In the genomic region with DNA sequence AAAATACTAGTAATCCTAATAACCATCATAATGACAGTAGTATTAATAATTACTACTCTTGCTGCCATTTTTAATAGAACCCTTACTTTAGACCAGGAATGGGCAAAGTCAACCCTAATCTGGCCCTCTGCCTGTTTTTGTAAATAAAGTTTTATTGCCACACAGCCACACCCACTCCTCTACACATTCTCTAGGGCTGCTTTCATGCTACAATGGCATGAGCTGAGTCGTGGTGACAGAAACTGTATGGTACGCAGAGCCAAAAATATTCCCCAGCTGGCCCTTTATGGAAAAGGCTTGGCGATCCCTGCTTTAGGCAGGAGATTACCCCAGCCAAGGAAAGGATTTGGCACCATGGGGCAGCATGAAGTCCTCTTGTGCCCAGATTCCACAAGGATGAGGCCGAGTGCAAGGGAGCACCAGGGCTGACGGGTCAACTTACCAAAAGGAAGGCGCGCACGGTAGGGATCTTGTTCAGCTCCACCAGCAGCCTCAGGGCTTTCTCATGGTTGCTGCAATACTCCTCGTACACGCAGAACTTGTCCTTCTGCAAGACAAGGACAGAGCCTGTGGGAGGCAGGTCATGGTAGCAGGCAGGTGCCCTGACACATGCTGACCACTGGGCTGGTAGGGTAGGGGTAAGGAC, we compare ENCODE assay signal across 1 cellular context.
TF ChIP-seq lines count a peak whose summit lies in the region.

No MANE protein-coding gene starts in this region.

TF ChIP-seq in H1, 55 proteins besides CTCF, POLR2A, EP300 and RAD21:
- TF ChIP-seq TEAD4 (IDR thresholded peaks at IDR 0.05; ENCODE audit: low read depth, low read length) (no peak), SIX5 (IDR thresholded peaks at IDR 0.05; ENCODE audit: low read depth, low read length) (no peak), EGR1 (IDR thresholded peaks at IDR 0.05; ENCODE audit: borderline replicate concordance, low read depth, low read length) (no peak), FOSL1 (IDR thresholded peaks at IDR 0.05; ENCODE audit: insufficient read depth, low read depth, low read length) (no peak), CHD2 (IDR thresholded peaks at IDR 0.05; ENCODE audit: low read length) (no peak), SIN3A (conservative IDR thresholded peaks at IDR 0.05 in 1 of 2, IDR thresholded peaks at IDR 0.05 in 1 of 2; ENCODE audit: low read depth in 1 of 2, low read length in 2 of 2) (no peak), RNF2 (IDR thresholded peaks at IDR 0.05; ENCODE audit: borderline replicate concordance, low read depth, low read length, missing control alignments, poor library complexity, severe bottlenecking) (no peak)
- TF ChIP-seq, protein P1, sequence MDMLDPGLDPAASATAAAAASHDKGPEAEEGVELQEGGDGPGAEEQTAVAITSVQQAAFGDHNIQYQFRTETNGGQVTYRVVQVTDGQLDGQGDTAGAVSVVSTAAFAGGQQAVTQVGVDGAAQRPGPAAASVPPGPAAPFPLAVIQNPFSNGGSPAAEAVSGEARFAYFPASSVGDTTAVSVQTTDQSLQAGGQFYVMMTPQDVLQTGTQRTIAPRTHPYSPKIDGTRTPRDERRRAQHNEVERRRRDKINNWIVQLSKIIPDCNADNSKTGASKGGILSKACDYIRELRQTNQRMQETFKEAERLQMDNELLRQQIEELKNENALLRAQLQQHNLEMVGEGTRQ (IDR thresholded peaks at IDR 0.05; ENCODE audit: low read length), result no peak
TF ChIP-seq in H1: peak in this region for 0.
